In genomic region chr11:3147626-3148025, GRCh38 we compare ENCODE assay signal across 21 cellular contexts. TPM values are rescaled to one million over a fixed set of nuclear protein-coding genes. Genes with fewer than 3 reads are reported as not detected.
DNase-seq lines count a peak whose midpoint lies in the region; ATAC-seq and TF ChIP-seq lines count a peak whose summit lies in the region.
"Had no signal": no experiment of that assay in that cellular context is flagged by ENCODE, and none has a peak within 500 bp of the region (broad histone marks: within the 10 kb centered on the region; RNA-seq: fewer than 3 reads in every experiment).

No MANE protein-coding gene starts in this region.

- H3K27ac Mint-ChIP-seq in WTC11: peak overlapping the region; percentile 36; the same call in 1 of the 2 replicates
- H3K27ac Mint-ChIP-seq: activated B cell treated with CpG ODN at 0.5 μM for 24 hours, mesothelial cell of epicardium had no signal

- peaks cover 93% of the 10 kb centered on the region for H3K79me2 ChIP-seq in GM23248 (ENCODE audit: insufficient read depth)

- POLR2A ChIA-PET in WTC11 (lab: Charles Lee): no interaction called here

- H3K27ac ChIP-seq in GM23248 (peak overlapping the region; percentile 63), spleen (peak overlapping the region in 5 of 8 donors; percentile 1 to 58 (median 39)), substantia nigra (ENCODE audit: low read depth, low read length, poor library complexity, severe bottlenecking) (no peak overlapping the region), left lung (no peak overlapping the region)
- H3K27ac ChIP-seq: C4-2B, KMS-11 had no signal

- in situ Hi-C loops in GM23248 (cut with MboI): no loop called here

- WGBS in GM23248 (ENCODE audit: low coverage in 1 of 2, low lambda C conversion rate in 2 of 2, missing lambda C conversion rate in 2 of 2), 2 experiments: 70 to 71% methylated on average over 21 of the region's 21 CpGs
- WGBS in spleen, 5 donors: 84 to 94% (median 91%) methylated on average over 19 to 21 of the region's 21 CpGs

- no peaks in the 10 kb centered on the region for H3F3A ChIP-seq in GM23248 (ENCODE audit: insufficient read depth)

- CTCF ChIA-PET in WTC11 (lab: Charles Lee): interaction anchor here (1.6 kb wide), 3 partner anchors 9 to 77 kb away, joined by 4 to 6 read pairs (median 6); no protein-coding TSS in a partner anchor

- no peaks in the 10 kb centered on the region for H3K27me3 Mint-ChIP-seq in WTC11 (ENCODE audit: low read depth)

- peak overlapping the region; percentile 21 for H3K4me2 ChIP-seq in GM23248 (ENCODE audit: unreplicated experiment)
- H3K4me2 ChIP-seq: KMS-11 had no signal

- no peaks in the 10 kb centered on the region for H3K9me3 Mint-ChIP-seq in WTC11
- H3K9me3 Mint-ChIP-seq: activated B cell treated with CpG ODN at 0.5 μM for 24 hours, mesothelial cell of epicardium had no signal

- no peaks in the 10 kb centered on the region; the same call in 1 of the 2 replicates for H4K20me1 ChIP-seq in GM23248 (ENCODE audit: insufficient read depth)

- TF ChIP-seq POLR2A in spleen (IDR thresholded peaks at IDR 0.05): no peak

- H3K36me3 ChIP-seq in GM23248 (ENCODE audit: low read depth) (no peaks in the 10 kb centered on the region), mucosa of descending colon (ENCODE audit: low read depth) (no peaks in the 10 kb centered on the region), spleen (peaks cover 0 to 63% (median 0%) of the 10 kb centered on the region in 6 donors), left lung (peaks cover 0 to 19% of the 10 kb centered on the region in 2 donors)
- H3K36me3 ChIP-seq: breast epithelium had no signal

- no peaks in the 10 kb centered on the region for H3K9me3 ChIP-seq in GM23248 (ENCODE audit: low read depth)
- H3K9me3 ChIP-seq in mucosa of descending colon: no peaks in the 10 kb centered on the region
- no peaks in the 10 kb centered on the region for H3K9me3 ChIP-seq in spleen
- no peaks in the 10 kb centered on the region for H3K9me3 ChIP-seq in left lung
- H3K9me3 ChIP-seq: breast epithelium, upper lobe of left lung had no signal

- H3K9ac ChIP-seq in GM23248: peak overlapping the region; percentile 65
- H3K9ac ChIP-seq: KMS-11 had no signal

- H2AFZ ChIP-seq in GM23248: no peak overlapping the region

- no peaks in the 10 kb centered on the region for H3K36me3 Mint-ChIP-seq in WTC11

- no peak for TF ChIP-seq CTCF in WTC11 (IDR thresholded peaks at IDR 0.05)
- no peak for TF ChIP-seq CTCF in mucosa of descending colon (IDR thresholded peaks at IDR 0.05)
- no peak for TF ChIP-seq CTCF in spleen (IDR thresholded peaks at IDR 0.05 in 8 of 11, conservative IDR thresholded peaks at IDR 0.05 in 3 of 11)
- no peak for TF ChIP-seq CTCF in left lung (IDR thresholded peaks at IDR 0.05)

- H3K9me2 ChIP-seq in GM23248 (ENCODE audit: insufficient read depth): no peaks in the 10 kb centered on the region

- H3K4me1 Mint-ChIP-seq in WTC11: 0 out of 2 replicates have a peak, but pooled peaks cover 3% of the 10 kb centered on the region
- H3K4me1 Mint-ChIP-seq: activated B cell treated with CpG ODN at 0.5 μM for 24 hours had no signal

- H3K4me1 ChIP-seq in GM23248 (ENCODE audit: insufficient read depth) (peaks cover 20% of the 10 kb centered on the region), mucosa of descending colon (ENCODE audit: low read depth) (peaks cover 19% of the 10 kb centered on the region), spleen (peaks cover 0 to 91% (median 31%) of the 10 kb centered on the region in 6 donors), left lung (peaks cover 0 to 6% of the 10 kb centered on the region in 2 donors)
- H3K4me1 ChIP-seq: breast epithelium had no signal

- H3K27me3 ChIP-seq in GM23248 (replicated peaks; ENCODE audit: insufficient read depth): no peaks in the 10 kb centered on the region
- no peaks in the 10 kb centered on the region for H3K27me3 ChIP-seq in spleen (replicated peaks in 1 of 7)
- no peaks in the 10 kb centered on the region for H3K27me3 ChIP-seq in left lung
- H3K27me3 ChIP-seq: breast epithelium, upper lobe of left lung had no signal

- no peak for DNase-seq in GM23248
- DNase-seq in WTC11 (ENCODE audit: low spot score): no peak
- DNase-seq in mucosa of descending colon: no peak
- DNase-seq in spleen: no peak
- DNase-seq in substantia nigra (lab: John Stamatoyannopoulos, UW): no peak
- no peak for DNase-seq in left lung
- no peak for DNase-seq in superior temporal gyrus (ENCODE audit: extremely low spot score)
- DNase-seq: activated B cell treated with CpG ODN at 0.5 μM for 24 hours; activated CD4-positive, alpha-beta T cell treated with anti-CD3 and anti-CD28 coated beads, Interleukin-2, amount 50 U/mL, for 4 hours; activated CD8-positive, alpha-beta memory T cell treated with anti-CD3 and anti-CD28 coated beads, Interleukin-2, amount 50 U/mL, for 4 hours; activated effector memory CD4-positive, alpha-beta T cell treated with anti-CD3 and anti-CD28 coated beads, Interleukin-2, amount 50 U/mL, for 16 hours; NCI-H1694; NCI-H526 treated with DMSO at 0.1 percent for 48 hours; stimulated activated CD4-positive, alpha-beta T cell treated with anti-CD3 and anti-CD28 coated beads, Interleukin-4, amount 100 ng/mL, for 24 hours; stimulated activated naive CD4-positive, alpha-beta T cell treated with Interleukin-2 at 50 U/mL for 16 hours had no signal

- ATAC-seq in WTC11 (no peak), mucosa of descending colon (peak; percentile 16), HG03457 (IDR thresholded peaks at IDR 0.05; ENCODE audit: unreplicated experiment) (no peak), left lung (no peak)

- H3K4me3 Mint-ChIP-seq in WTC11: no peak overlapping the region
- H3K4me3 Mint-ChIP-seq: activated B cell treated with CpG ODN at 0.5 μM for 24 hours, mesothelial cell of epicardium had no signal

- H3K4me3 ChIP-seq in GM23248 (no peak overlapping the region), mucosa of descending colon (no peak overlapping the region), spleen (no peak overlapping the region), left lung (no peak overlapping the region)
- H3K4me3 ChIP-seq: upper lobe of left lung had no signal

- intact Hi-C loops in mucosa of descending colon (cut with DNase I, micrococcal nuclease): no loop called here
- intact Hi-C loops in spleen (cut with DNase I; ENCODE audit: low total_unique reads): no loop called here
- intact Hi-C loops in left lung (cut with DNase I): no loop called here

TF ChIP-seq in WTC11, 78 proteins besides CTCF, POLR2A, EP300 and RAD21 (continues in another document):
- TF ChIP-seq ZNF416 (CRISPR knock-in tag; IDR thresholded peaks at IDR 0.05) (no peak), CDX4 (CRISPR knock-in tag; IDR thresholded peaks at IDR 0.05; ENCODE audit: borderline replicate concordance) (no peak), ATF1 (CRISPR knock-in tag; IDR thresholded peaks at IDR 0.05) (no peak), ERG (CRISPR knock-in tag; IDR thresholded peaks at IDR 0.05) (no peak), NR3C1 (CRISPR knock-in tag; conservative IDR thresholded peaks at IDR 0.05; ENCODE audit: low read depth) (no peak), ZNF425 (CRISPR knock-in tag; conservative IDR thresholded peaks at IDR 0.05) (no peak), ZBTB43 (CRISPR knock-in tag; IDR thresholded peaks at IDR 0.05) (no peak)

RNA-seq across cellular contexts. Expression of gene OSBPL5, which starts 17.5 kb away (rescaled TPM):
- total RNA-seq in GM23248 (2014; rRNA removed; shearing (Covaris generic)): 47.6 and 57.6 TPM in 2 replicates
- 25.3 and 27.9 TPM in 2 replicates for polyA plus RNA-seq in GM23248 (2016; fragmentation: Nextera tagmentation; extraction: Ambion mirVana)
- 13.1 to 17.7 TPM (median 14.8 TPM) in 3 replicates for total RNA-seq in WTC11 (2021)
- 10 to 100 TPM; 43.6 to 64.1 (median 52.4) TPM for total RNA-seq in mucosa of descending colon
- total RNA-seq in spleen: 10 to 100 TPM; 37.2 to 91.2 (median 73.3) TPM
- polyA plus RNA-seq in spleen: 10 to 100 TPM in 2 of 3 donors, 1 to 10 TPM in 1; 5.1 to 21.6 (median 10.7) TPM
- 10 to 100 TPM; 34.5 to 39.6 TPM for total RNA-seq in left lung
- total RNA-seq: activated B cell treated with CpG ODN at 0.5 μM for 24 hours had no signal

Comparison
In these comparisons a context has a peak if more than half of its experiments do, and no peak if none do; other contexts are left out.
1. H3K27ac ChIP-seq: peak in GM23248 (single experiment) and spleen (5 of 8); none in substantia nigra (single experiment) and left lung (0 of 2).